11 cellular contexts compared by ENCODE assay signal in genomic region chr12:57235012-57235727, GRCh38. TPM values are rescaled to one million over a fixed set of nuclear protein-coding genes. Genes with fewer than 3 reads are reported as not detected.
DNase-seq lines count a peak whose midpoint lies in the region; ATAC-seq and TF ChIP-seq lines count a peak whose summit lies in the region.
"Had no signal": no experiment of that assay in that cellular context is flagged by ENCODE, and none has a peak within 500 bp of the region (broad histone marks: within the 10 kb centered on the region; RNA-seq: fewer than 3 reads in every experiment).

No MANE protein-coding gene starts in this region.

- WGBS in psoas muscle, 3 donors: 63 to 69% (median 68%) methylated on average over 24 to 26 of the region's 26 CpGs

- TF ChIP-seq CTCF in GM13976 (IDR thresholded peaks at IDR 0.05; ENCODE audit: borderline replicate concordance, control extremely low read depth, extremely low read depth, insufficient read depth, missing control alignments) (no peak), fibroblast of pulmonary artery (IDR thresholded peaks at IDR 0.05; ENCODE audit: low read length, missing control alignments) (peak; percentile 1), psoas muscle (IDR thresholded peaks at IDR 0.05) (no peak)

- DNase-seq in GM13976 (ENCODE audit: low spot score) (peak; percentile 12), NCI-H748 treated with DMSO at 0.1 percent for 48 hours (lab: John Stamatoyannopoulos, UW) (peak; percentile 67), fibroblast of pulmonary artery (ENCODE audit: low read depth) (peak; percentile 78), psoas muscle (peak; percentile 53 to 72), globus pallidus (ENCODE audit: low spot score) (no peak), cerebellar cortex (ENCODE audit: low spot score) (no peak)
- no peak for DNase-seq in stimulated activated CD4-positive, alpha-beta T cell treated with anti-CD3 and anti-CD28 coated beads, Interleukin-4, amount 100 ng/mL, for 24 hours
- DNase-seq: activated CD4-positive, alpha-beta memory T cell treated with anti-CD3 and anti-CD28 coated beads, Interleukin-2, amount 10 ng/mL, durations not matched to agents 7 days and 5 days; effector memory CD4-positive, alpha-beta T cell; NCI-H1105 had no signal

- peaks cover 0 to 21% (median 0%) of the 10 kb centered on the region in 3 donors for H3K27me3 ChIP-seq in psoas muscle (ENCODE audit: insufficient read depth in 3 of 3, low read length in 2 of 3)

- intact Hi-C loops in psoas muscle (cut with DNase I): no loop called here

- H3K4me1 ChIP-seq in psoas muscle: peaks cover 26% of the 10 kb centered on the region

- H3K27ac ChIP-seq in psoas muscle: peak overlapping the region; percentile 53

- in situ Hi-C loops in GM13976 (cut with MboI; ENCODE audit: low sequenced_read_pairs, unreplicated experiment): no loop called here

- H3K36me3 ChIP-seq in psoas muscle (ENCODE audit: insufficient read depth in 1 of 2, low read depth in 1 of 2): peaks cover 7 to 42% of the 10 kb centered on the region in 2 donors

- H3K9me3 ChIP-seq in psoas muscle: no peaks in the 10 kb centered on the region

- ATAC-seq in psoas muscle (no peak), HG02678 (IDR thresholded peaks at IDR 0.05; ENCODE audit: unreplicated experiment) (no peak)

- no peak overlapping the region for H3K4me3 ChIP-seq in fibroblast of pulmonary artery (replicated peaks; ENCODE audit: low read depth, low read length)
- peak overlapping the region; percentile 45 for H3K4me3 ChIP-seq in psoas muscle

RNA-seq across cellular contexts. Expression of gene SHMT2, which starts 5.7 kb away (rescaled TPM):
- 10 to 100 TPM; 39.2 to 59.2 (median 47.3) TPM for total RNA-seq in psoas muscle
- polyA plus RNA-seq in psoas muscle: 10 to 100 TPM; 36.6 to 66.8 (median 62.7) TPM

RNA-seq across cellular contexts. Expression of gene STAC3, which starts 15.8 kb away (rescaled TPM):
- total RNA-seq in psoas muscle: 1,000 to 10,000 TPM in 2 of 4 donors, 100 to 1,000 TPM in 2; 576 to 1,676 (median 997) TPM
- 1,000 to 10,000 TPM in 1 of 3 donors, 100 to 1,000 TPM in 1, 10 to 100 TPM in 1; 98.2 to 1,376 (median 738) TPM for polyA plus RNA-seq in psoas muscle

RNA-seq across cellular contexts. Expression of gene NXPH4, which starts 18.6 kb away (rescaled TPM):
- under 1 TPM in 3 of 4 donors, not detected in 1; 0.24 to 0.58 (median 0.42) TPM for total RNA-seq in psoas muscle
- under 1 TPM in 2 of 3 donors, not detected in 1; 0.01 to 0.20 TPM for polyA plus RNA-seq in psoas muscle

Comparison
In these comparisons a context has a peak if more than half of its experiments do, and no peak if none do; other contexts are left out.
1. DNase-seq: peak in GM13976 (single experiment), NCI-H748 treated with DMSO at 0.1 percent for 48 hours (single experiment), fibroblast of pulmonary artery (single experiment) and psoas muscle (2 of 2); none in globus pallidus (single experiment), cerebellar cortex (single experiment) and stimulated activated CD4-positive, alpha-beta T cell treated with anti-CD3 and anti-CD28 coated beads, Interleukin-4, amount 100 ng/mL, for 24 hours (single experiment).